1 cellular context compared by ENCODE assay signal in genomic region chr19:3708207-3708931, GRCh38.
TF ChIP-seq lines count a peak whose summit lies in the region.

Gene TJP3 (plus strand): TSS chr19:3708384. CDS start chr19:3728433, 20,049 bp downstream.

TF ChIP-seq in IMR-90, 13 proteins besides CTCF, POLR2A, EP300 and RAD21:
- TF ChIP-seq MXI1 (IDR thresholded peaks at IDR 0.05; ENCODE audit: borderline replicate concordance, low read depth, low read length) (no peak), MAFK (IDR thresholded peaks at IDR 0.05; ENCODE audit: low read depth, low read length) (no peak), CHD1 (IDR thresholded peaks at IDR 0.05; ENCODE audit: low read depth, low read length) (no peak), MAZ (IDR thresholded peaks at IDR 0.05; ENCODE audit: borderline replicate concordance, low read depth, low read length) (no peak), FOS (IDR thresholded peaks at IDR 0.05; ENCODE audit: low read depth, low read length) (no peak), RFX5 (IDR thresholded peaks at IDR 0.05; ENCODE audit: low read depth, low read length) (no peak), USF2 (IDR thresholded peaks at IDR 0.05; ENCODE audit: low read depth, low read length) (no peak), RCOR1 (IDR thresholded peaks at IDR 0.05; ENCODE audit: insufficient replicate concordance, low read length) (no peak), BHLHE40 (IDR thresholded peaks at IDR 0.05; ENCODE audit: low read depth, low read length) (no peak), SMC3 (IDR thresholded peaks at IDR 0.05; ENCODE audit: low read depth, low read length) (no peak), ELK1 (IDR thresholded peaks at IDR 0.05; ENCODE audit: borderline replicate concordance, low read depth, low read length) (no peak)
